9 cellular contexts compared by ENCODE assay signal in the genomic region with DNA sequence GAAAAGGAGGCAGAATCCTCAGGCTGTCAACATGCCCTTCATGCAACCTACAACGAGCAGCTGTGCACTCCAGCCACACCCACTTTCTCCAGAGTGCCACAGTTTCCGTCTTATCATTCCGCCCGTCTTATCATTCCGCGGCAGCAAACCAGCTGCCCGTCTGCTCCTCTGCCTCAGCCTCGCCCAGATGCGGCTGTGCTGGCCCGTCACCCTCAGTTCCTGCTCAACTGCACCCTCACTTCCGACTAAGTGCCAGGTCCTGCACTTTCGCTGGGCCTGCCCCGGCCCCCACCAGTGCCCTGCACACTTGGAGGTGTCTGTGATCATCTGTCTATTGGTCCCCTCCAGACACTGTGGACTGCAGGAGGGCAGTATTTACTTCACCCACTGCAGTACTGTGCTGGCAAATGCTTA. TPM values are rescaled to one million over a fixed set of nuclear protein-coding genes. Genes with fewer than 3 reads are reported as not detected.
DNase-seq lines count a peak whose midpoint lies in the region; ATAC-seq, FAIRE-seq and TF ChIP-seq lines count a peak whose summit lies in the region.
"Had no signal": no experiment of that assay in that cellular context is flagged by ENCODE, and none has a peak within 500 bp of the region (broad histone marks: within the 10 kb centered on the region; RNA-seq: fewer than 3 reads in every experiment).

No MANE protein-coding gene starts in this region.

- no peak overlapping the region for H3K27ac Mint-ChIP-seq in activated CD8-positive, alpha-beta T cell treated with anti-CD3 and anti-CD28 coated beads for 36 hours

- peaks cover 27% of the 10 kb centered on the region for H3K4me1 Mint-ChIP-seq in activated CD8-positive, alpha-beta T cell treated with anti-CD3 and anti-CD28 coated beads for 36 hours (ENCODE audit: low read depth)

- peaks cover 7% of the 10 kb centered on the region for H3K4me1 ChIP-seq in foreskin keratinocyte

- H3K27me3 ChIP-seq in foreskin keratinocyte = no peaks in the 10 kb centered on the region

- H3K27ac ChIP-seq in foreskin keratinocyte = no peak overlapping the region
- H3K27ac ChIP-seq: 22Rv1 had no signal

- no peaks in the 10 kb centered on the region for H3K36me3 Mint-ChIP-seq in activated CD8-positive, alpha-beta T cell treated with anti-CD3 and anti-CD28 coated beads for 36 hours (ENCODE audit: low read depth)

- DNase-seq in DMS79 treated with DMSO at 0.1 percent for 48 hours (lab: John Stamatoyannopoulos, UW) (peak; percentile 13), DMS79 (lab: John Stamatoyannopoulos, UW) (no peak), foreskin keratinocyte (peak in 1 of 2 donors; percentile 54), D721Med (ENCODE audit: insufficient read length, low spot score) (no peak), NCI-H748 treated with DMSO at 0.1 percent for 48 hours (lab: John Stamatoyannopoulos, UW) (no peak)
- peak; percentile 64 for DNase-seq in activated CD8-positive, alpha-beta T cell treated with anti-CD3 and anti-CD28 coated beads for 36 hours
- DNase-seq in stimulated activated CD4-positive, alpha-beta T cell treated with anti-CD3 and anti-CD28 coated beads, Interleukin-15, amount 100 ng/mL, for 24 hours = peak; percentile 63

- POLR2A ChIA-PET in activated CD8-positive, alpha-beta T cell treated with anti-CD3 and anti-CD28 coated beads for 36 hours (lab: Charles Lee) = interaction anchor here (1.1 kb wide), 1 partner anchor 8 kb away, joined by 4 read pairs; no protein-coding TSS in a partner anchor

- TF ChIP-seq CTCF in activated CD8-positive, alpha-beta T cell treated with anti-CD3 and anti-CD28 coated beads for 36 hours (IDR thresholded peaks at IDR 0.05) = no peak
- TF ChIP-seq CTCF in foreskin keratinocyte (conservative IDR thresholded peaks at IDR 0.05) (no peak), D721Med (IDR thresholded peaks at IDR 0.05; ENCODE audit: insufficient read depth, missing control alignments) (no peak)

- intact Hi-C loops in activated CD8-positive, alpha-beta T cell treated with anti-CD3 and anti-CD28 coated beads for 36 hours (cut with micrococcal nuclease) = no loop called here

- no peaks in the 10 kb centered on the region for H3K27me3 Mint-ChIP-seq in activated CD8-positive, alpha-beta T cell treated with anti-CD3 and anti-CD28 coated beads for 36 hours

- peak overlapping the region; percentile 49 for H3K4me3 Mint-ChIP-seq in activated CD8-positive, alpha-beta T cell treated with anti-CD3 and anti-CD28 coated beads for 36 hours

- no peaks in the 10 kb centered on the region for H3K9me3 Mint-ChIP-seq in activated CD8-positive, alpha-beta T cell treated with anti-CD3 and anti-CD28 coated beads for 36 hours

- ATAC-seq in activated CD8-positive, alpha-beta T cell treated with anti-CD3 and anti-CD28 coated beads for 36 hours = peak; percentile 84
- peak; percentile 82 for ATAC-seq in foreskin keratinocyte
- no peak for ATAC-seq in GM21619 (IDR thresholded peaks at IDR 0.05; ENCODE audit: unreplicated experiment)

- no peak for FAIRE-seq in D721Med (lab: Jason Lieb, UNC)

- CTCF ChIA-PET in activated CD8-positive, alpha-beta T cell treated with anti-CD3 and anti-CD28 coated beads for 36 hours (lab: Charles Lee) = no interaction called here

RNA-seq across cellular contexts. Expression of gene MICAL3, which starts 43.7 kb away (rescaled TPM):
- 10 to 100 TPM; 31.6 to 32.4 TPM for total RNA-seq in activated CD8-positive, alpha-beta T cell treated with anti-CD3 and anti-CD28 coated beads for 36 hours
- 59.6 and 68.0 TPM in 2 replicates for total RNA-seq in foreskin keratinocyte
- 5.3 and 7.0 TPM in 2 replicates for polyA plus RNA-seq in foreskin keratinocyte

Comparison
In these comparisons a context has a peak if more than half of its experiments do, and no peak if none do; other contexts are left out.
1. DNase-seq: peak in DMS79 treated with DMSO at 0.1 percent for 48 hours (single experiment), activated CD8-positive, alpha-beta T cell treated with anti-CD3 and anti-CD28 coated beads for 36 hours (single experiment) and stimulated activated CD4-positive, alpha-beta T cell treated with anti-CD3 and anti-CD28 coated beads, Interleukin-15, amount 100 ng/mL, for 24 hours (single experiment); none in DMS79 (single experiment), D721Med (single experiment) and NCI-H748 treated with DMSO at 0.1 percent for 48 hours (single experiment).